ENCODE assay signal across 9 cellular contexts in genomic region chr12:19757317-19757877, GRCh38.
DNase-seq lines count a peak whose midpoint lies in the region; ATAC-seq and TF ChIP-seq lines count a peak whose summit lies in the region.
"Had no signal": no experiment of that assay in that cellular context is flagged by ENCODE, and none has a peak within 500 bp of the region (broad histone marks: within the 10 kb centered on the region; RNA-seq: fewer than 3 reads in every experiment).

No MANE protein-coding gene starts in this region.

- H4K91ac ChIP-seq in IMR-90 (ENCODE audit: insufficient read depth, low read depth, low read length), result no peak overlapping the region

- ATAC-seq in IMR-90 (ENCODE audit: low read depth) (0 out of 2 replicates have a peak, but pooled peaks have one; percentile 46), SK-N-SH treated with all-trans-retinoic acid at 6 μM for 48 hours (peak; percentile 72), left ventricle myocardium superior (peak; percentile 60), GM19397 (IDR thresholded peaks at IDR 0.05; ENCODE audit: unreplicated experiment) (no peak)

- CTCF ChIA-PET in GM10248 (lab: Yijun Ruan, JAX) (interaction anchor here (1.0 to 2.1 kb wide), 15 partner anchors 10 to 464 kb away, joined by 3 to 12 read pairs (median 4); no protein-coding TSS in a partner anchor), IMR-90 (lab: Yijun Ruan, JAX) (interaction anchor here (0.8 to 1.6 kb wide), 8 partner anchors 8 to 135 kb away, joined by 3 to 8 read pairs (median 4); no protein-coding TSS in a partner anchor)

- no peaks in the 10 kb centered on the region for H4K20me1 ChIP-seq in IMR-90 (ENCODE audit: insufficient read depth, low read length)

- no peak overlapping the region for H2AFZ ChIP-seq in IMR-90 (replicated peaks; ENCODE audit: low read length, poor library complexity)

- H4K5ac ChIP-seq in IMR-90 (ENCODE audit: low read depth, low read length), result peak overlapping the region; percentile 94; the same call in 1 of the 2 replicates

- H2BK5ac ChIP-seq in IMR-90 (ENCODE audit: low read depth, low read length, poor library complexity, severe bottlenecking), result peak overlapping the region; percentile 73

- in situ Hi-C loops in IMR-90 (cut with MboI; ENCODE audit: low sequenced_read_pairs), result loop anchor here (10.0 to 25.0 kb wide), 3 partner anchors 137 to 837 kb away; no protein-coding TSS in a partner anchor

- H3K4me1 ChIP-seq in IMR-90 (ENCODE audit: control insufficient read depth, insufficient read depth, low read length) (peaks cover 3% of the 10 kb centered on the region; the same call in 1 of the 2 replicates), tibial nerve (no peaks in the 10 kb centered on the region)
- H3K4me1 ChIP-seq: SJCRH30 had no signal

- DNase-seq in GM10248 (ENCODE audit: extremely low spot score), result no peak
- peak; percentile 64 for DNase-seq in IMR-90
- DNase-seq in left ventricle myocardium superior, result no peak
- DNase-seq in tibial nerve (ENCODE audit: low spot score in 2 of 2), result no peak
- no peak for DNase-seq in NCI-H128 (lab: John Stamatoyannopoulos, UW; ENCODE audit: unreplicated experiment)
- DNase-seq in activated CD4-positive, alpha-beta T cell treated with anti-CD3 and anti-CD28 coated beads, Interleukin-2, amount 10 ng/mL, durations not matched to agents 24 days and 14 days, result no peak

- H2BK20ac ChIP-seq in IMR-90 (ENCODE audit: low read depth, low read length), result peak overlapping the region; percentile 93; the same call in 1 of the 2 replicates

- no peak overlapping the region for H3K14ac ChIP-seq in IMR-90 (replicated peaks; ENCODE audit: low read depth, low read length)

- POLR2A ChIA-PET in GM10248 (lab: Yijun Ruan, JAX) (no interaction called here), IMR-90 (lab: Charles Lee; ENCODE audit: unreplicated experiment) (no interaction called here)

- peak overlapping the region in 1 of 2 experiments; percentile 62; a peak in 1 of 4 replicates for H4K8ac ChIP-seq in IMR-90 (ENCODE audit: low read depth in 2 of 2, low read length in 2 of 2)

- H3K4me1 Mint-ChIP-seq in activated CD4-positive, alpha-beta T cell treated with anti-CD3 and anti-CD28 coated beads, Interleukin-2, amount 10 ng/mL, durations not matched to agents 24 days and 14 days, result peaks cover 2% of the 10 kb centered on the region

- peaks cover 4% of the 10 kb centered on the region; the same call in 1 of the 2 replicates for H3K9me3 ChIP-seq in IMR-90 (ENCODE audit: control insufficient read depth, insufficient read depth, low read length)
- peaks cover 0 to 9% (median 4%) of the 10 kb centered on the region in 4 donors for H3K9me3 ChIP-seq in tibial nerve
- H3K9me3 ChIP-seq: SJCRH30 had no signal

- no peak overlapping the region for H3K23ac ChIP-seq in IMR-90 (ENCODE audit: low read depth, low read length)

- no peak overlapping the region for H3K4me3 Mint-ChIP-seq in activated CD4-positive, alpha-beta T cell treated with anti-CD3 and anti-CD28 coated beads, Interleukin-2, amount 10 ng/mL, durations not matched to agents 24 days and 14 days

- H3K27ac ChIP-seq in IMR-90 (ENCODE audit: insufficient read depth, low read length) (no peak overlapping the region), tibial nerve (no peak overlapping the region)
- H3K27ac ChIP-seq: SJCRH30 had no signal

- dilution Hi-C loops in IMR-90 (cut with HindIII; ENCODE audit: low sequenced_read_pairs, unreplicated experiment), result no loop called here

- H3K4me3 ChIP-seq in IMR-90 (ENCODE audit: insufficient read depth, low read depth, low read length) (no peak overlapping the region), tibial nerve (no peak overlapping the region)
- H3K4me3 ChIP-seq: SJCRH30 had no signal

- H3K79me1 ChIP-seq in IMR-90 (ENCODE audit: low read depth in 1 of 2, low read length in 2 of 2), result no peaks in the 10 kb centered on the region

- no CpG with 5 or more reads among the region's 7 CpGs for WGBS in IMR-90 (ENCODE audit: extremely low coverage in 2 of 2, insufficient read length in 1 of 2), 2 experiments
- 42 to 46% methylated on average over 7 of the region's 7 CpGs for WGBS in tibial nerve, 2 donors

- H3K9me3 Mint-ChIP-seq in activated CD4-positive, alpha-beta T cell treated with anti-CD3 and anti-CD28 coated beads, Interleukin-2, amount 10 ng/mL, durations not matched to agents 24 days and 14 days, result peaks cover 8% of the 10 kb centered on the region

- TF ChIP-seq CTCF in GM10248 (IDR thresholded peaks at IDR 0.05; ENCODE audit: control extremely low read depth, extremely low read depth, low read depth, missing control alignments) (peak; percentile 54), IMR-90 (conservative IDR thresholded peaks at IDR 0.05; ENCODE audit: low read depth, low read length) (peak; percentile 72), tibial nerve (IDR thresholded peaks at IDR 0.05) (peak; percentile 34 to 63 (median 39))

- H3K18ac ChIP-seq in IMR-90 (ENCODE audit: low read depth, low read length), result peak overlapping the region; percentile 95; the same call in 1 of the 2 replicates

- H3K27ac Mint-ChIP-seq in activated CD4-positive, alpha-beta T cell treated with anti-CD3 and anti-CD28 coated beads, Interleukin-2, amount 10 ng/mL, durations not matched to agents 24 days and 14 days, result no peak overlapping the region

- intact Hi-C loops in IMR-90 (cut with micrococcal nuclease) (loop anchor here (5.0 to 10.0 kb wide), 4 partner anchors 135 to 845 kb away; no protein-coding TSS in a partner anchor), left ventricle myocardium superior (cut with micrococcal nuclease) (no loop called here)
- intact Hi-C loops in activated CD4-positive, alpha-beta T cell treated with anti-CD3 and anti-CD28 coated beads, Interleukin-2, amount 10 ng/mL, durations not matched to agents 24 days and 14 days (cut with micrococcal nuclease), result loop anchor here (1.0 kb wide), 1 partner anchor 77 kb away; no protein-coding TSS in a partner anchor

- TF ChIP-seq POLR2A in IMR-90 (IDR thresholded peaks at IDR 0.05; ENCODE audit: low read depth, low read length), result no peak
- no peak for TF ChIP-seq POLR2A in tibial nerve (IDR thresholded peaks at IDR 0.05)

- no peak overlapping the region for H2AK5ac ChIP-seq in IMR-90 (ENCODE audit: low read depth, low read length)

- no TSS peak for BruUV-seq in IMR-90 (replicated peaks; lab: Mats Ljungman, UMichigan)

- H2BK120ac ChIP-seq in IMR-90 (ENCODE audit: low read depth, low read length), result peak overlapping the region; percentile 73; the same call in 1 of the 2 replicates

- no peaks in the 10 kb centered on the region for H3K27me3 Mint-ChIP-seq in activated CD4-positive, alpha-beta T cell treated with anti-CD3 and anti-CD28 coated beads, Interleukin-2, amount 10 ng/mL, durations not matched to agents 24 days and 14 days

- H3K36me3 ChIP-seq in IMR-90 (ENCODE audit: control insufficient read depth, insufficient read depth, low read length), result no peaks in the 10 kb centered on the region
- no peaks in the 10 kb centered on the region for H3K36me3 ChIP-seq in tibial nerve
- H3K36me3 ChIP-seq: SJCRH30 had no signal

- H3K36me3 Mint-ChIP-seq in activated CD4-positive, alpha-beta T cell treated with anti-CD3 and anti-CD28 coated beads, Interleukin-2, amount 10 ng/mL, durations not matched to agents 24 days and 14 days (ENCODE audit: low read depth), result no peaks in the 10 kb centered on the region

- peaks cover 2% of the 10 kb centered on the region; the same call in 1 of the 2 replicates for H3K9me1 ChIP-seq in IMR-90 (ENCODE audit: insufficient read depth, low read length)

- no peaks in the 10 kb centered on the region for H3K27me3 ChIP-seq in IMR-90 (ENCODE audit: control insufficient read depth, insufficient read depth, low read length)
- H3K27me3 ChIP-seq in tibial nerve, result no peaks in the 10 kb centered on the region
- H3K27me3 ChIP-seq: SJCRH30 had no signal

- peak; percentile 81 for TF ChIP-seq RAD21 in IMR-90 (IDR thresholded peaks at IDR 0.05; ENCODE audit: low read length)

- no peak overlapping the region for H3K56ac ChIP-seq in IMR-90 (ENCODE audit: extremely low read depth, insufficient read depth, low read length)

- peak overlapping the region; percentile 42; the same call in 1 of the 2 replicates for H3K4me2 ChIP-seq in IMR-90 (ENCODE audit: low read depth, low read length)

- H2BK15ac ChIP-seq in IMR-90 (ENCODE audit: low read depth, low read length), result peak overlapping the region; percentile 52; the same call in 1 of the 3 replicates

- TF ChIP-seq EP300 in tibial nerve (IDR thresholded peaks at IDR 0.05), result no peak

- H3K4ac ChIP-seq in IMR-90 (ENCODE audit: low read depth, low read length), result no peak overlapping the region; the same call in 1 of the 2 replicates

- no peak overlapping the region for H3K9ac ChIP-seq in IMR-90 (ENCODE audit: low read depth, low read length)

- H2AK9ac ChIP-seq in IMR-90 (replicated peaks; ENCODE audit: low read depth, low read length, poor library complexity), result no peak overlapping the region

TF ChIP-seq in IMR-90, 13 proteins besides CTCF, POLR2A, EP300 and RAD21:
- no peak for TF ChIP-seq FOS (IDR thresholded peaks at IDR 0.05; ENCODE audit: low read depth, low read length)
- no peak for TF ChIP-seq MXI1 (IDR thresholded peaks at IDR 0.05; ENCODE audit: borderline replicate concordance, low read depth, low read length)
- TF ChIP-seq SMC3 (IDR thresholded peaks at IDR 0.05; ENCODE audit: low read depth, low read length), result peak; percentile 60

TF ChIP-seq in SK-N-SH treated with all-trans-retinoic acid at 6 μM for 48 hours, 23 proteins besides CTCF, POLR2A, EP300 and RAD21:
- no peak for TF ChIP-seq GLIS3 (CRISPR knock-in tag; IDR thresholded peaks at IDR 0.05)
- TF ChIP-seq ESRRG (CRISPR knock-in tag; IDR thresholded peaks at IDR 0.05), result no peak
- TF ChIP-seq ZFP30 (CRISPR knock-in tag; IDR thresholded peaks at IDR 0.05), result no peak
- TF ChIP-seq OSR1 (CRISPR knock-in tag; IDR thresholded peaks at IDR 0.05), result no peak
- no peak for TF ChIP-seq ZC3H10 (CRISPR knock-in tag; IDR thresholded peaks at IDR 0.05)
- TF ChIP-seq PATZ1 (CRISPR knock-in tag; IDR thresholded peaks at IDR 0.05; ENCODE audit: borderline replicate concordance), result no peak
